1 cellular context compared by ENCODE assay signal in the genomic region with DNA sequence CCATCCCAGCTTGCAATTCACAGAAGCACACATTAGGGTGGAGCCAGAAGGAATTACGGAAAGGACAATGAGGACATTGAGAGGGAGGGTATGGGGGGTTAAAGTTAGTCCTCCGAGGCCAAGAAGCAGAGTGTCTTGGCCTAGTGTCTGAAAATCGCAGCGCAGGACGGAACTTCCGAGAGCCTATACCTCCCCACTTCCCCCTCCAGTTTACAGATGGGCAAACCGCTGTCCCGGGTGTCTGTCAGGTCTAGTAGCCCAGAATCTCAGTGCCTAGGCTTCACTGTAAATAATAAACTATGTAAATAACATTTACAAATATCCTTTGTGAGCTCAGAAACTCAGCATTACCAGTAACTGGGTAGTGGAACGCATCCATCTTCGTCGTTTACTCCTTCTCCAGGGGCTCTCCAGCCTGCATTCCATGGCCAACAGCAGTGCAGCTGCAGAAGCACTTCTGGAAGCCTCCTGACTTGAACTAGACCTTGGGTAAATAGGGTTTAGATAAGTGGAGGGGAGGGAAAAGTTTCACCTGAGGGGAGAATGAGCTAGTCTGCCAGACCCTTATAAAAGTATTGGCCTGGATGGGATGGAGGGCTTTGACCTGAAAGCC.
TF ChIP-seq lines count a peak whose summit lies in the region.

No MANE protein-coding gene starts in this region.

TF ChIP-seq in HepG2, 621 proteins besides CTCF, POLR2A, EP300 and RAD21:
- TF ChIP-seq ZZZ3 (CRISPR knock-in tag; IDR thresholded peaks at IDR 0.05; ENCODE audit: borderline replicate concordance) (no peak), SNAPC2 (CRISPR knock-in tag; IDR thresholded peaks at IDR 0.05) (no peak), TOPORS (CRISPR knock-in tag; IDR thresholded peaks at IDR 0.05) (no peak), DR1 (CRISPR knock-in tag; IDR thresholded peaks at IDR 0.05) (no peak), ZNF264 (CRISPR knock-in tag; IDR thresholded peaks at IDR 0.05) (no peak), CHD2 (IDR thresholded peaks at IDR 0.05; ENCODE audit: low read depth, low read length) (no peak), BORCS8-MEF2B (CRISPR knock-in tag; IDR thresholded peaks at IDR 0.05) (no peak), HMG20B (CRISPR knock-in tag; conservative IDR thresholded peaks at IDR 0.05) (no peak), GABPA (IDR thresholded peaks at IDR 0.05; ENCODE audit: low read depth, low read length) (no peak), GABPA (CRISPR knock-in tag; IDR thresholded peaks at IDR 0.05; ENCODE audit: low read depth) (no peak), ZNF883 (CRISPR knock-in tag; IDR thresholded peaks at IDR 0.05; ENCODE audit: not compliant biosample characterization) (no peak), NFAT5 (CRISPR knock-in tag; IDR thresholded peaks at IDR 0.05) (no peak), ZNF160 (CRISPR knock-in tag; IDR thresholded peaks at IDR 0.05) (no peak), KMT2B (CRISPR knock-in tag; IDR thresholded peaks at IDR 0.05) (no peak)
- TF ChIP-seq, protein P1, sequence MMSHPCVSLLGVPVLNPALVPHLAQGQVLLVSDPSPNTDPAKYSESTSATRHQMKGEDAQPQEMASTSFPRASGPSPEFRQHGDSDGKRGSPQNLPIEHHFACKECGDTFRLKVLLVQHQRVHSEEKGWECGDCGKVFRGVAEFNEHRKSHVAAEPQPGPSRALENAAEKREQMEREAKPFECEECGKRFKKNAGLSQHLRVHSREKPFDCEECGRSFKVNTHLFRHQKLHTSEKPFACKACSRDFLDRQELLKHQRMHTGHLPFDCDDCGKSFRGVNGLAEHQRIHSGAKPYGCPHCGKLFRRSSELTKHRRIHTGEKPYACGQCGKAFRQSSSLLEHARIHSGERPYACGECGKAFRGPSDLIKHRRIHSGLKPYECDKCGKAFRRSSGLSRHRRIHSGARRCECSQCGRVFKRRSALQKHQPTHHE (CRISPR knock-in tag; IDR thresholded peaks at IDR 0.05; ENCODE audit: borderline replicate concordance): no peak
TF ChIP-seq in HepG2: peak in this region for 0.
